ENCODE assay signal across 20 cellular contexts in genomic region chr7:13359656-13360055, GRCh38.
"Had no signal": no experiment of that assay in that cellular context is flagged by ENCODE, and none has a peak within 500 bp of the region (broad histone marks: within the 10 kb centered on the region; RNA-seq: fewer than 3 reads in every experiment).

No MANE protein-coding gene starts in this region.

- H3K4me3 ChIP-seq: dorsolateral prefrontal cortex, heart left ventricle, sigmoid colon, skin epidermis had no signal

- FAIRE-seq: endometrium, frontal cortex, islet of Langerhans had no signal

- H3K27me3 Mint-ChIP-seq: stimulated activated naive B cell treated with anti-CD40 and anti-IgM and Interleukin-4, amounts not matched to agents 10 μg/mL and 1 μg/mL and 100 μg/mL, for 72 hours had no signal

- H3K27ac Mint-ChIP-seq: mesothelial cell of epicardium; natural killer cell; stimulated activated naive B cell treated with anti-CD40 and anti-IgM and Interleukin-4, amounts not matched to agents 10 μg/mL and 1 μg/mL and 100 μg/mL, for 72 hours had no signal

- H3K36me3 Mint-ChIP-seq: natural killer cell; stimulated activated naive B cell treated with anti-CD40 and anti-IgM and Interleukin-4, amounts not matched to agents 10 μg/mL and 1 μg/mL and 100 μg/mL, for 72 hours had no signal

- DNase-seq: cortex of kidney; dorsolateral prefrontal cortex; effector CD8-positive, alpha-beta T cell; heart left ventricle; hippocampal formation; mammary epithelial cell; natural killer cell; posterior cingulate gyrus; sigmoid colon; stimulated activated CD4-positive, alpha-beta T cell treated with anti-CD3 and anti-CD28 coated beads, Interleukin-2, amount 100 ng/mL, for 24 hours; stimulated activated CD4-positive, alpha-beta T cell treated with anti-CD3 and anti-CD28 coated beads, Interleukin-4, amount 100 ng/mL, for 4 hours; stimulated activated naive B cell treated with anti-CD40 and anti-IgM and Interleukin-4, amounts not matched to agents 10 μg/mL and 1 μg/mL and 100 μg/mL, for 72 hours had no signal

- H3K36me3 ChIP-seq: heart left ventricle, sigmoid colon had no signal

- H3K4me1 ChIP-seq: heart left ventricle, sigmoid colon had no signal

- H3K4me1 Mint-ChIP-seq: mesothelial cell of epicardium; natural killer cell; neural crest cell; stimulated activated naive B cell treated with anti-CD40 and anti-IgM and Interleukin-4, amounts not matched to agents 10 μg/mL and 1 μg/mL and 100 μg/mL, for 72 hours had no signal

- H3K9me3 ChIP-seq: heart left ventricle, sigmoid colon had no signal

- ATAC-seq: esophagus mucosa; heart left ventricle; left lobe of liver; natural killer cell; stimulated activated naive B cell treated with anti-CD40 and anti-IgM and Interleukin-4, amounts not matched to agents 10 μg/mL and 1 μg/mL and 100 μg/mL, for 72 hours had no signal

- H3K4me3 Mint-ChIP-seq: mesothelial cell of epicardium; natural killer cell; neural crest cell; stimulated activated naive B cell treated with anti-CD40 and anti-IgM and Interleukin-4, amounts not matched to agents 10 μg/mL and 1 μg/mL and 100 μg/mL, for 72 hours had no signal

- H3K27me3 ChIP-seq: dorsolateral prefrontal cortex, heart left ventricle, sigmoid colon had no signal

- H3K27ac ChIP-seq: dorsolateral prefrontal cortex, heart left ventricle, sigmoid colon, skin epidermis had no signal

- H3K9me3 Mint-ChIP-seq: stimulated activated naive B cell treated with anti-CD40 and anti-IgM and Interleukin-4, amounts not matched to agents 10 μg/mL and 1 μg/mL and 100 μg/mL, for 72 hours had no signal
